Comparison of ENCODE assay signal across 15 cellular contexts in the genomic region with DNA sequence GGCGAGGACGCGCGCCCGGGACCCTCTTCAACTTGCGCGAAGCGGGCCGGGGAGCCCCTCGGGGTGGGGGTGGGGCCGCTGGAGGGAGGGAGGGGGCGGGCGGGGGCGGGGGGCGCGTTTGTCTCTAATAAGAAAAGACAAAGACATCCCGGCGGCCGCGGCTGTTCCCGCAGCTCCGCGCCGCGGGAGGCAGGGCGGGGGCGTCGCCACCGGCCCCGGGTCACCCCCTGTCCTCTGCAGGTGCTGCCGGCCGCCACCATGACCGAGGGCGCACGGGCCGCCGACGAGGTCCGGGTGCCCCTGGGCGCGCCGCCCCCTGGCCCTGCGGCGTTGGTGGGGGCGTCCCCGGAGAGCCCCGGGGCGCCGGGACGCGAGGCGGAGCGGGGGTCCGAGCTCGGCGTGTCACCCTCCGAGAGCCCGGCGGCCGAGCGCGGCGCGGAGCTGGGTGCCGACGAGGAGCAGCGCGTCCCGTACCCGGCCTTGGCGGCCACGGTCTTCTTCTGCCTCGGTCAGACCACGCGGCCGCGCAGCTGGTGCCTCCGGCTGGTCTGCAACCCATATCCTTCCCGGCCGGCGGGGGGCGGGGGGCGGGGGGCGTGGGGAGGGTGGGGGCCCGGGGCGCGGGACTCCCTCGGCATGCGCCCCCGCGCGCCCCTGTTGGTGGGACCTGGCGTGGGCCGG. TPM values are rescaled to one million over a fixed set of nuclear protein-coding genes. Genes with fewer than 3 reads are reported as not detected.
A peak's percentile ranks its signal among the peaks of the same experiment; 100 is the strongest.
DNase-seq lines count a peak whose midpoint lies in the region; ATAC-seq and TF ChIP-seq lines count a peak whose summit lies in the region.
"Had no signal": no experiment of that assay in that cellular context is flagged by ENCODE, and none has a peak within 500 bp of the region (broad histone marks: within the 10 kb centered on the region; RNA-seq: fewer than 3 reads in every experiment).

No MANE protein-coding gene starts in this region.

- H3K4me1 ChIP-seq in smooth muscle cell (ENCODE audit: low read depth) = peaks cover 7% of the 10 kb centered on the region

- no peaks in the 10 kb centered on the region for H3F3A ChIP-seq in smooth muscle cell (ENCODE audit: low read depth)

- ATAC-seq in GM18861 (IDR thresholded peaks at IDR 0.05; ENCODE audit: unreplicated experiment) = no peak

- peak overlapping the region; percentile 76 for H3K4me3 ChIP-seq in SK-N-MC
- H3K4me3 ChIP-seq in iPS-11a (ENCODE audit: low read depth, low read length) = peak overlapping the region; percentile 47
- peak overlapping the region; percentile 26 for H3K4me3 ChIP-seq in smooth muscle cell

- peak; percentile 50 for DNase-seq in DMS 273 (lab: John Stamatoyannopoulos, UW; ENCODE audit: unreplicated experiment)
- no peak for DNase-seq in DMS 273 treated with DMSO at 0.1 percent for 48 hours (lab: John Stamatoyannopoulos, UW)
- DNase-seq in SK-N-MC (ENCODE audit: low read depth, low spot score) = no peak
- DNase-seq in smooth muscle cell (lab: John Stamatoyannopoulos, UW; ENCODE audit: unreplicated experiment) = no peak
- no peak for DNase-seq in DMS79 (lab: John Stamatoyannopoulos, UW)
- DNase-seq in NCI-H226 = no peak
- DNase-seq: EL, OCI-M1, pancreas had no signal

- peak overlapping the region; percentile 80 for H3K4me2 ChIP-seq in smooth muscle cell

- no peak for TF ChIP-seq CTCF in smooth muscle cell (IDR thresholded peaks at IDR 0.05; ENCODE audit: borderline replicate concordance, insufficient read depth, poor library complexity, severe bottlenecking)

- H3K79me2 ChIP-seq in smooth muscle cell (ENCODE audit: low read depth) = no peaks in the 10 kb centered on the region

- H2AFZ ChIP-seq in smooth muscle cell (ENCODE audit: low read depth) = no peak overlapping the region

- no peaks in the 10 kb centered on the region for H4K20me1 ChIP-seq in smooth muscle cell (ENCODE audit: low read depth)

- H3K36me3 ChIP-seq in SK-N-MC (ENCODE audit: insufficient read depth, low read length) (no peaks in the 10 kb centered on the region), smooth muscle cell (ENCODE audit: low read depth) (no peaks in the 10 kb centered on the region)
- H3K36me3 ChIP-seq: pancreas had no signal

- H3K9ac ChIP-seq in SK-N-MC (ENCODE audit: insufficient read length) (peak overlapping the region; percentile 51), smooth muscle cell (ENCODE audit: low read depth) (no peak overlapping the region)

- H3K27me3 ChIP-seq in smooth muscle cell (ENCODE audit: low read depth) = peaks cover 5% of the 10 kb centered on the region

- H3K9me3 ChIP-seq in SK-N-MC (ENCODE audit: low read depth, low read length) (no peaks in the 10 kb centered on the region), smooth muscle cell (replicated peaks; ENCODE audit: low read depth) (no peaks in the 10 kb centered on the region)
- H3K9me3 ChIP-seq: pancreas had no signal

- under 1% methylated on average over 53 of the region's 94 CpGs for WGBS in smooth muscle cell (ENCODE audit: low lambda C conversion rate)

- H3K27ac ChIP-seq in SK-N-MC = no peak overlapping the region
- no peak overlapping the region for H3K27ac ChIP-seq in smooth muscle cell (ENCODE audit: low read depth)
- H3K27ac ChIP-seq: 22Rv1 had no signal

RNA-seq across cellular contexts. Expression of a gene that starts 0.7 kb away (rescaled TPM):
- 1.7 TPM in 2 replicates for total RNA-seq in smooth muscle cell
- 1.4 and 2.6 TPM in 2 replicates for polyA plus RNA-seq in smooth muscle cell
- total RNA-seq: HT1080 had no signal
- polyA plus RNA-seq: keratinocyte had no signal

RNA-seq across cellular contexts. Expression of a gene that starts 57.6 kb away (rescaled TPM):
- total RNA-seq in smooth muscle cell = not detected in 2 replicates
- not detected in 2 replicates for polyA plus RNA-seq in smooth muscle cell
- total RNA-seq: HT1080, pancreas, T-helper 17 cell had no signal
- polyA plus RNA-seq: keratinocyte had no signal

Comparison
In these comparisons a context has a peak if more than half of its experiments do, and no peak if none do; other contexts are left out.
1. H3K4me3 ChIP-seq: peak in every context shown above with its lines; median percentile 76 in SK-N-MC; 47 in iPS-11a; 26 in smooth muscle cell.